ENCODE assay signal across 15 cellular contexts in the genomic region with DNA sequence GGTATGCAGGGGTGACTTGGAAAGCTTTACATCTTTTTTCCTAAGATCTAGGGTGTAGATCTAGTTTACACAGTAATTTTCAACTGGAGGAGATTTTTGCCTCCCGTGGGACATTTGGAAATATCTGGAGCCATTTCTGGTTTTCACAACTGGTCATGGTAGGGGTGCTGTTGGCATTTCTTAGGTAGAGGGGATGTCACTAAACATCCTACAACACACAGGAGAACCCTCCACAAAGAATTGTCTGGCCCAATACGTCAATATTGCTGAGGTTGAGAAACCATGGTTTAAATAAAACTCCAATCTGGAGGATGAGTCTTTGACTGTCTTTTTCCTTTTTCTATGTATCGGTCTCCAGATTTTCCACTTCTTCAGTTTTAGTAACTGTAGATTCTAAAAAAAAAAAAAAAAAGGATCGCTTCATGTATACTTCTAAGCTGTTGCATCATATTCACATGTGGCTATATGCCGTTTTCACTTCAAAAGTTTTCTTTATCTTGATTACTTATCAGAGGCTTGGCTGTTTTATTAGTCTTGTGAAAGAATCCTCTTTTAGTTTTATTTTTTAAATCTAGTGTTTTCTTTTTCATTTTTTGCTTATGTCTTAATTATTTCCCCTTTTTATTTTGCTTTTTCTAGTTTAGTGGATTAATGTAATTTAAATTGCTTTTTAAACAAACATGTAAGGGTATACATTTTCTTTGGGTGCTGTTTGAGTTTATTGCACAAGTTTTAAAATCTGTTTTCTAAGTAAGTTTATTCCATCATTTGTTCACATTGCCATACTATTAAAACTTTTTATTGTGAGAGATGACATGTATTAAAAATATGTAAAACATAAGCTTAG.
"Had no signal": no experiment of that assay in that cellular context is flagged by ENCODE, and none has a peak within 500 bp of the region (broad histone marks: within the 10 kb centered on the region; RNA-seq: fewer than 3 reads in every experiment).

No MANE protein-coding gene starts in this region.

- H3K27me3 ChIP-seq: breast epithelium, stomach had no signal

- H3K4me3 ChIP-seq: breast epithelium, stomach, thoracic aorta had no signal

- H3K4me3 Mint-ChIP-seq: activated naive CD8-positive, alpha-beta T cell treated with anti-CD3 and anti-CD28 coated beads, Interleukin-2, amount 10 ng/mL, durations not matched to agents 7 days and 5 days; activated T-cell treated with anti-CD3 and anti-CD28 coated beads, Interleukin-2, amount 50 U/mL, for 24 hours; T-helper 1 cell treated with Interleukin-12 subunit alpha and Interleukin-12 subunit beta and Interleukin-4 antibody, amounts not matched to agents 30 μg/mL and 1 μg/mL, for 36 hours had no signal

- H3K27ac ChIP-seq: breast epithelium, stomach, thoracic aorta had no signal

- H3K36me3 ChIP-seq: breast epithelium, thoracic aorta had no signal

- DNase-seq: activated CD4-positive, alpha-beta T cell treated with anti-CD3 and anti-CD28 coated beads, Interleukin-2, amount 50 U/mL, for 1 hour; activated CD4-positive, CD25-positive, alpha-beta regulatory T cell; activated gamma-delta T cell; activated naive CD8-positive, alpha-beta T cell treated with anti-CD3 and anti-CD28 coated beads, Interleukin-2, amount 10 ng/mL, durations not matched to agents 7 days and 5 days; activated T-cell treated with anti-CD3 and anti-CD28 coated beads, Interleukin-2, amount 50 U/mL, for 24 hours; aorta; dermis blood vessel endothelial cell; glutamatergic neuron; left ventricle myocardium superior; stimulated activated CD4-positive, alpha-beta T cell treated with anti-CD3 and anti-CD28 coated beads, Interleukin-4, amount 100 ng/mL, for 1 hour; stimulated activated CD8-positive, alpha-beta memory T cell treated with anti-CD3 and anti-CD28 coated beads, Interleukin-4, amount 100 ng/mL, for 48 hours; stomach had no signal

- H3K27me3 Mint-ChIP-seq: activated naive CD8-positive, alpha-beta T cell treated with anti-CD3 and anti-CD28 coated beads, Interleukin-2, amount 10 ng/mL, durations not matched to agents 7 days and 5 days; activated T-cell treated with anti-CD3 and anti-CD28 coated beads, Interleukin-2, amount 50 U/mL, for 24 hours had no signal

- H3K4me1 ChIP-seq: breast epithelium had no signal

- H3K27ac Mint-ChIP-seq: activated naive CD8-positive, alpha-beta T cell treated with anti-CD3 and anti-CD28 coated beads, Interleukin-2, amount 10 ng/mL, durations not matched to agents 7 days and 5 days; activated T-cell treated with anti-CD3 and anti-CD28 coated beads, Interleukin-2, amount 50 U/mL, for 24 hours; T-helper 1 cell treated with Interleukin-12 subunit alpha and Interleukin-12 subunit beta and Interleukin-4 antibody, amounts not matched to agents 30 μg/mL and 1 μg/mL, for 36 hours had no signal

- H3K9me3 ChIP-seq: breast epithelium, stomach, thoracic aorta had no signal

- H3K9me3 Mint-ChIP-seq: activated naive CD8-positive, alpha-beta T cell treated with anti-CD3 and anti-CD28 coated beads, Interleukin-2, amount 10 ng/mL, durations not matched to agents 7 days and 5 days; activated T-cell treated with anti-CD3 and anti-CD28 coated beads, Interleukin-2, amount 50 U/mL, for 24 hours; T-helper 1 cell treated with Interleukin-12 subunit alpha and Interleukin-12 subunit beta and Interleukin-4 antibody, amounts not matched to agents 30 μg/mL and 1 μg/mL, for 36 hours had no signal
